ENCODE assay signal across 9 cellular contexts in genomic region chr2:173048901-173049661, GRCh38. TPM values are rescaled to one million over a fixed set of nuclear protein-coding genes. Genes with fewer than 3 reads are reported as not detected.
DNase-seq lines count a peak whose midpoint lies in the region; ATAC-seq and TF ChIP-seq lines count a peak whose summit lies in the region.
"Had no signal": no experiment of that assay in that cellular context is flagged by ENCODE, and none has a peak within 500 bp of the region (broad histone marks: within the 10 kb centered on the region; RNA-seq: fewer than 3 reads in every experiment).

No MANE protein-coding gene starts in this region.

- ATAC-seq in GM19351 (IDR thresholded peaks at IDR 0.05; ENCODE audit: unreplicated experiment) (peak; percentile 93), HG03439 (IDR thresholded peaks at IDR 0.05; ENCODE audit: unreplicated experiment) (peak; percentile 80)

- H3K9me3 Mint-ChIP-seq in nephron progenitor cell, result no peaks in the 10 kb centered on the region
- H3K9me3 Mint-ChIP-seq: memory B cell had no signal

- peak overlapping the region in 10 of 11 experiments; percentile 53 to 87 (median 74); a peak in 21 of 22 replicates for H3K27ac ChIP-seq in BLaER1 treated with 17β-estradiol and CSF1 and Interleukin-3, amounts not matched to agents 10 nM and 100 nM
- H3K27ac ChIP-seq in esophagus (ENCODE audit: low read depth in 2 of 2, low read length in 1 of 2), result peak overlapping the region; percentile 74 to 86

- WGBS in esophagus, 2 donors, result 8 to 19% methylated on average over 4 of the region's 4 CpGs

- peaks cover 0 to 64% (median 34%) of the 10 kb centered on the region in 10 experiments; a peak in 15 of 20 replicates for H3K4me1 ChIP-seq in BLaER1 treated with 17β-estradiol and CSF1 and Interleukin-3, amounts not matched to agents 10 nM and 100 nM
- no peaks in the 10 kb centered on the region for H3K4me1 ChIP-seq in esophagus (ENCODE audit: control insufficient read depth in 2 of 2, insufficient read depth in 2 of 2, low read length in 1 of 2)

- no peaks in the 10 kb centered on the region for H3K27me3 ChIP-seq in BLaER1 treated with 17β-estradiol and CSF1 and Interleukin-3, amounts not matched to agents 10 nM and 100 nM
- H3K27me3 ChIP-seq in esophagus (ENCODE audit: control insufficient read depth in 1 of 2, insufficient read depth in 2 of 2, low read length in 2 of 2), result no peaks in the 10 kb centered on the region

- H3K27ac Mint-ChIP-seq in nephron progenitor cell, result no peak overlapping the region
- H3K27ac Mint-ChIP-seq: memory B cell had no signal

- peak; percentile 63 for DNase-seq in SIG-M5 (lab: John Stamatoyannopoulos, UW)
- DNase-seq in pulmonary artery endothelial cell (ENCODE audit: low read depth, low spot score), result peak; percentile 67
- no peak for DNase-seq in nephron progenitor cell
- no peak for DNase-seq in effector CD4-positive, alpha-beta T cell

- no peaks in the 10 kb centered on the region for H3K9me3 ChIP-seq in BLaER1 treated with 17β-estradiol and CSF1 and Interleukin-3, amounts not matched to agents 10 nM and 100 nM (replicated peaks in 1 of 11)
- no peaks in the 10 kb centered on the region for H3K9me3 ChIP-seq in esophagus (ENCODE audit: control insufficient read depth in 2 of 2, insufficient read depth in 1 of 2, low read depth in 1 of 2, low read length in 1 of 2)

- no peaks in the 10 kb centered on the region for H3K27me3 Mint-ChIP-seq in nephron progenitor cell (ENCODE audit: low read depth, poor library complexity)
- H3K27me3 Mint-ChIP-seq: memory B cell had no signal

- H4K20me1 ChIP-seq in BLaER1 treated with 17β-estradiol and CSF1 and Interleukin-3, amounts not matched to agents 10 nM and 100 nM, result no peaks in the 10 kb centered on the region

- peaks cover 50% of the 10 kb centered on the region for H3K4me1 Mint-ChIP-seq in nephron progenitor cell
- H3K4me1 Mint-ChIP-seq: memory B cell had no signal

- H3K4me3 Mint-ChIP-seq in nephron progenitor cell, result no peak overlapping the region
- H3K4me3 Mint-ChIP-seq: memory B cell had no signal

- H3K36me3 ChIP-seq in BLaER1 treated with 17β-estradiol and CSF1 and Interleukin-3, amounts not matched to agents 10 nM and 100 nM, result no peaks in the 10 kb centered on the region
- no peaks in the 10 kb centered on the region for H3K36me3 ChIP-seq in esophagus (ENCODE audit: control insufficient read depth in 2 of 2, insufficient read depth in 2 of 2, low read length in 1 of 2)

- peak overlapping the region in 8 of 11 experiments; percentile 30 to 67 (median 47); a peak in 13 of 22 replicates for H3K9ac ChIP-seq in BLaER1 treated with 17β-estradiol and CSF1 and Interleukin-3, amounts not matched to agents 10 nM and 100 nM

- TF ChIP-seq CTCF in nephron progenitor cell (IDR thresholded peaks at IDR 0.05), result no peak

- peak overlapping the region in 9 of 11 experiments; percentile 11 to 83 (median 71); a peak in 17 of 22 replicates for H3K4me2 ChIP-seq in BLaER1 treated with 17β-estradiol and CSF1 and Interleukin-3, amounts not matched to agents 10 nM and 100 nM

- no peaks in the 10 kb centered on the region for H3K36me3 Mint-ChIP-seq in nephron progenitor cell (ENCODE audit: low read depth)
- H3K36me3 Mint-ChIP-seq: memory B cell had no signal

- no peak overlapping the region for H3K4me3 ChIP-seq in BLaER1 treated with 17β-estradiol and CSF1 and Interleukin-3, amounts not matched to agents 10 nM and 100 nM
- H3K4me3 ChIP-seq in esophagus (ENCODE audit: low read depth in 1 of 2, low read length in 2 of 2), result no peak overlapping the region

RNA-seq across cellular contexts. Expression of gene MAP3K20, which starts 26.6 kb away (rescaled TPM):
- polyA plus RNA-seq in esophagus, result 10 to 100 TPM in 1 of 2 donors, 1 to 10 TPM in 1; 5.0 to 13.3 TPM
- 31.7 and 41.2 TPM in 2 replicates for total RNA-seq in pulmonary artery endothelial cell

Comparison
In these comparisons a context has a peak if more than half of its experiments do, and no peak if none do; other contexts are left out.
1. DNase-seq: peak in SIG-M5 (single experiment) and pulmonary artery endothelial cell (single experiment); none in nephron progenitor cell (single experiment) and effector CD4-positive, alpha-beta T cell (single experiment).